8 cellular contexts compared by ENCODE assay signal in genomic region chr14:99682809-99683618, GRCh38. TPM values are rescaled to one million over a fixed set of nuclear protein-coding genes. Genes with fewer than 3 reads are reported as not detected.
DNase-seq lines count a peak whose midpoint lies in the region; ATAC-seq, FAIRE-seq and TF ChIP-seq lines count a peak whose summit lies in the region.

No MANE protein-coding gene starts in this region.

- POLR2A ChIA-PET in activated CD4-positive, alpha-beta T cell treated with anti-CD3 and anti-CD28 coated beads, Interleukin-2, amount 10 ng/mL, durations not matched to agents 7 days and 5 days (lab: Charles Lee) = no interaction called here
- POLR2A ChIA-PET in HepG2 (lab: Yijun Ruan, JAX) = interaction anchor here (1.3 kb wide), 1 partner anchor 202 kb away, joined by 4 read pairs; the partner anchor contains the start of genes CCNK and SETD3

- TF ChIP-seq POLR2A in HepG2 (IDR thresholded peaks at IDR 0.05; ENCODE audit: insufficient read depth in 1 of 2, low read depth in 2 of 2, low read length in 2 of 2) = no peak

- H3K9me3 Mint-ChIP-seq in activated CD4-positive, alpha-beta T cell treated with anti-CD3 and anti-CD28 coated beads, Interleukin-2, amount 10 ng/mL, durations not matched to agents 7 days and 5 days = no peaks in the 10 kb centered on the region

- peak overlapping the region; percentile 94 for H3K27ac Mint-ChIP-seq in activated CD4-positive, alpha-beta T cell treated with anti-CD3 and anti-CD28 coated beads, Interleukin-2, amount 10 ng/mL, durations not matched to agents 7 days and 5 days

- H3K4me1 ChIP-seq in HepG2 (ENCODE audit: insufficient read depth, low read length) = peaks cover 16% of the 10 kb centered on the region

- TF ChIP-seq EP300 in HepG2 (IDR thresholded peaks at IDR 0.05; ENCODE audit: low read depth in 2 of 2, low read length in 2 of 2) (no peak), HepG2 (CRISPR knock-in tag; IDR thresholded peaks at IDR 0.05; ENCODE audit: borderline replicate concordance) (no peak)

- peaks cover 3 to 14% of the 10 kb centered on the region in 2 experiments; a peak in 3 of 5 replicates for H3K27me3 ChIP-seq in HepG2 (ENCODE audit: control insufficient read depth in 1 of 2, insufficient read depth in 2 of 2, low read length in 2 of 2)

- WGBS in HepG2 (ENCODE audit: low lambda C conversion rate) = 3% methylated on average over 12 of the region's 42 CpGs

- no peak for FAIRE-seq in HepG2 (lab: Jason Lieb, UNC)

- H3K79me2 ChIP-seq in HepG2 (ENCODE audit: insufficient read depth, low read length) = no peaks in the 10 kb centered on the region

- no peaks in the 10 kb centered on the region for H3K36me3 Mint-ChIP-seq in activated CD4-positive, alpha-beta T cell treated with anti-CD3 and anti-CD28 coated beads, Interleukin-2, amount 10 ng/mL, durations not matched to agents 7 days and 5 days (ENCODE audit: low read depth)

- peak overlapping the region; percentile 86 for H3K4me3 Mint-ChIP-seq in activated CD4-positive, alpha-beta T cell treated with anti-CD3 and anti-CD28 coated beads, Interleukin-2, amount 10 ng/mL, durations not matched to agents 7 days and 5 days

- H3K36me3 ChIP-seq in HepG2 (replicated peaks in 1 of 2; ENCODE audit: control insufficient read depth in 1 of 2, insufficient read depth in 2 of 2, low read length in 2 of 2) = no peaks in the 10 kb centered on the region

- TF ChIP-seq RAD21 in HepG2 (CRISPR knock-in tag; IDR thresholded peaks at IDR 0.05) = peak; percentile 88

- CTCF ChIA-PET in activated CD4-positive, alpha-beta T cell treated with anti-CD3 and anti-CD28 coated beads, Interleukin-2, amount 10 ng/mL, durations not matched to agents 7 days and 5 days (lab: Charles Lee) = interaction anchor here (0.6 to 0.9 kb wide), 2 partner anchors 14 to 263 kb away, joined by 4 read pairs; no protein-coding TSS in a partner anchor
- CTCF ChIA-PET in HepG2 (lab: Yijun Ruan, JAX; ENCODE audit: low intra/inter-chr PET ratio, low total read pairs) = interaction anchor here (1.1 to 1.7 kb wide), 3 partner anchors 47 to 217 kb away, joined by 3 to 15 read pairs (median 3); no protein-coding TSS in a partner anchor

- no peaks in the 10 kb centered on the region for H4K20me1 ChIP-seq in HepG2 (ENCODE audit: insufficient read depth, low read length)

- intact Hi-C loops in HepG2 (cut with micrococcal nuclease; ENCODE audit: unreplicated experiment) = loop anchor here (1.0 kb wide), 1 partner anchor 202 kb away; no protein-coding TSS in a partner anchor

- peak; percentile 96 for TF ChIP-seq CTCF in HepG2 (CRISPR knock-in tag; IDR thresholded peaks at IDR 0.05)

- peak overlapping the region; percentile 42 for H3K27ac ChIP-seq in HepG2 (ENCODE audit: extremely low read length, insufficient read depth, low read length)

- H3K9ac ChIP-seq in HepG2 (ENCODE audit: insufficient read depth, low read depth, low read length) = peak overlapping the region; percentile 64

- peaks cover 3% of the 10 kb centered on the region; the same call in 1 of the 2 replicates for H3K9me3 ChIP-seq in HepG2 (ENCODE audit: low read length)

- peaks cover 21% of the 10 kb centered on the region for H3K27me3 Mint-ChIP-seq in activated CD4-positive, alpha-beta T cell treated with anti-CD3 and anti-CD28 coated beads, Interleukin-2, amount 10 ng/mL, durations not matched to agents 7 days and 5 days

- H3K4me3 ChIP-seq in HepG2 (replicated peaks in 1 of 3; ENCODE audit: insufficient read depth in 1 of 3, low read depth in 2 of 3, low read length in 3 of 3) = peak overlapping the region; percentile 85 to 97 (median 86)

- DNase-seq in NCI-H1436 (lab: John Stamatoyannopoulos, UW) (peak; percentile 60), NCI-H1436 treated with DMSO at 0.1 percent for 48 hours (lab: John Stamatoyannopoulos, UW) (no peak), NCI-H2227 (lab: John Stamatoyannopoulos, UW; ENCODE audit: unreplicated experiment) (peak; percentile 87), dedifferentiated amniotic fluid mesenchymal stem cell (ENCODE audit: extremely low spot score) (peak; percentile 57), HepG2 (ENCODE audit: low spot score) (peak; percentile 49)
- DNase-seq in activated CD4-positive, alpha-beta T cell treated with anti-CD3 and anti-CD28 coated beads, Interleukin-2, amount 10 ng/mL, durations not matched to agents 7 days and 5 days = peak; percentile 84
- peak; percentile 88 to 91 for DNase-seq in stimulated activated CD4-positive, alpha-beta T cell treated with anti-CD3 and anti-CD28 coated beads, Interleukin-2, amount 100 ng/mL, for 24 hours

- H3K4me1 Mint-ChIP-seq in activated CD4-positive, alpha-beta T cell treated with anti-CD3 and anti-CD28 coated beads, Interleukin-2, amount 10 ng/mL, durations not matched to agents 7 days and 5 days = peaks cover 10% of the 10 kb centered on the region

- no peak overlapping the region for H2AFZ ChIP-seq in HepG2 (ENCODE audit: low read length)

- ATAC-seq in HG02981 (IDR thresholded peaks at IDR 0.05; ENCODE audit: unreplicated experiment) (peak; percentile 27), HepG2 (peak; percentile 82)

- H3K4me2 ChIP-seq in HepG2 (ENCODE audit: low read depth, low read length) = peak overlapping the region; percentile 100

- BruUV-seq in HepG2 (replicated peaks; lab: Mats Ljungman, UMichigan) = TSS peak; percentile 88

- in situ Hi-C loops in HepG2 (cut with HindIII; ENCODE audit: extremely low pct_ligation_motif_present, low pct_unique_long_range_greater_than_20kb) = loop anchor here (5.0 kb wide), 1 partner anchor 204 kb away; no protein-coding TSS in a partner anchor

TF ChIP-seq in HepG2, 621 proteins besides CTCF, POLR2A, EP300 and RAD21 (continues in another document):
- TF ChIP-seq MXD3 (CRISPR knock-in tag; IDR thresholded peaks at IDR 0.05) = no peak
- TF ChIP-seq BHLHE40 (IDR thresholded peaks at IDR 0.05; ENCODE audit: low read length) = no peak

RNA-seq across cellular contexts. Expression of gene CYP46A1, which starts 1.1 kb away (rescaled TPM):
- under 1 TPM; 0.12 to 0.20 TPM for total RNA-seq in activated CD4-positive, alpha-beta T cell treated with anti-CD3 and anti-CD28 coated beads, Interleukin-2, amount 10 ng/mL, durations not matched to agents 7 days and 5 days
- total RNA-seq in HepG2 (2016; rRNA removed; fragmentation: Illumina TruSeq; extraction: Trizol) = not detected in 2 replicates
- not detected in 2 replicates for total RNA-seq in HepG2 (2016; cell fraction: cytosol; rRNA removed; fragmentation: Illumina TruSeq; extraction: Trizol; ENCODE audit: low read depth)
- not detected in 2 replicates for total RNA-seq in HepG2 (2016; cell fraction: insoluble cytoplasmic fraction; rRNA removed; fragmentation: Illumina TruSeq; extraction: Trizol)
- total RNA-seq in HepG2 (2016; cell fraction: membrane; rRNA removed; fragmentation: Illumina TruSeq; extraction: Trizol) = not detected in 2 replicates
- not detected in 2 replicates for total RNA-seq in HepG2 (2016; cell fraction: nucleus; rRNA removed; fragmentation: Illumina TruSeq; extraction: Trizol)
- not detected in 2 replicates for polyA plus RNA-seq in HepG2 (2011; rRNA removed)
- not detected in 2 replicates for polyA plus RNA-seq in HepG2 (2011; cell fraction: cytosol; rRNA removed)
- polyA plus RNA-seq in HepG2 (2011; cell fraction: nucleus; rRNA removed) = 0.06 and 0.12 TPM in 2 replicates
- polyA plus RNA-seq in HepG2 (2012) = not detected in 2 replicates
- 0.06 TPM in 2 replicates for polyA plus RNA-seq in HepG2 (2016; cell fraction: cytosol; fragmentation: Illumina TruSeq; extraction: Trizol; ENCODE audit: low read depth)
- not detected in 2 replicates for polyA plus RNA-seq in HepG2 (2016; cell fraction: insoluble cytoplasmic fraction; fragmentation: Illumina TruSeq; extraction: Trizol; ENCODE audit: low read depth)
- not detected in 2 replicates for polyA plus RNA-seq in HepG2 (2016; cell fraction: membrane; fragmentation: Illumina TruSeq; extraction: Trizol; ENCODE audit: low read depth)
- polyA plus RNA-seq in HepG2 (2016; cell fraction: nucleus; fragmentation: Illumina TruSeq; extraction: Trizol; ENCODE audit: insufficient read depth, low read depth) = 0.11 and 0.14 TPM in 2 replicates
- 0.02 TPM in 1 of 2 replicates, not detected in the other for polyA minus RNA-seq in HepG2 (2011; rRNA and poly(A)+ RNA removed; ENCODE audit: low replicate concordance)
- polyA minus RNA-seq in HepG2 (2011; cell fraction: cytosol; rRNA and poly(A)+ RNA removed) = not detected in 2 replicates
- polyA minus RNA-seq in HepG2 (2011; cell fraction: nucleus; rRNA and poly(A)+ RNA removed) = under 0.01 and 0.12 TPM in 2 replicates

RNA-seq across cellular contexts. Expression of gene HHIPL1, which starts 38.1 kb away (rescaled TPM):
- under 1 TPM in 1 of 2 experiments, not detected in 1; 0.05 TPM for total RNA-seq in activated CD4-positive, alpha-beta T cell treated with anti-CD3 and anti-CD28 coated beads, Interleukin-2, amount 10 ng/mL, durations not matched to agents 7 days and 5 days
- not detected in 2 replicates for total RNA-seq in HepG2 (2016; rRNA removed; fragmentation: Illumina TruSeq; extraction: Trizol)
- not detected in 2 replicates for total RNA-seq in HepG2 (2016; cell fraction: cytosol; rRNA removed; fragmentation: Illumina TruSeq; extraction: Trizol; ENCODE audit: low read depth)
- total RNA-seq in HepG2 (2016; cell fraction: insoluble cytoplasmic fraction; rRNA removed; fragmentation: Illumina TruSeq; extraction: Trizol) = not detected in 2 replicates
- total RNA-seq in HepG2 (2016; cell fraction: membrane; rRNA removed; fragmentation: Illumina TruSeq; extraction: Trizol) = not detected in 2 replicates
- total RNA-seq in HepG2 (2016; cell fraction: nucleus; rRNA removed; fragmentation: Illumina TruSeq; extraction: Trizol) = not detected in 2 replicates
- 0.01 TPM in 1 of 2 replicates, not detected in the other for polyA plus RNA-seq in HepG2 (2011; rRNA removed)
- not detected in 2 replicates for polyA plus RNA-seq in HepG2 (2011; cell fraction: cytosol; rRNA removed)
- not detected in 2 replicates for polyA plus RNA-seq in HepG2 (2011; cell fraction: nucleus; rRNA removed)
- 0.03 TPM in 1 of 2 replicates, not detected in the other for polyA plus RNA-seq in HepG2 (2012)
- not detected in 2 replicates for polyA plus RNA-seq in HepG2 (2016; cell fraction: cytosol; fragmentation: Illumina TruSeq; extraction: Trizol; ENCODE audit: low read depth)
- polyA plus RNA-seq in HepG2 (2016; cell fraction: insoluble cytoplasmic fraction; fragmentation: Illumina TruSeq; extraction: Trizol; ENCODE audit: low read depth) = not detected in 2 replicates
- polyA plus RNA-seq in HepG2 (2016; cell fraction: membrane; fragmentation: Illumina TruSeq; extraction: Trizol; ENCODE audit: low read depth) = not detected in 2 replicates
- not detected in 2 replicates for polyA plus RNA-seq in HepG2 (2016; cell fraction: nucleus; fragmentation: Illumina TruSeq; extraction: Trizol; ENCODE audit: insufficient read depth, low read depth)
- not detected in 2 replicates for polyA minus RNA-seq in HepG2 (2011; rRNA and poly(A)+ RNA removed; ENCODE audit: low replicate concordance)
- polyA minus RNA-seq in HepG2 (2011; cell fraction: cytosol; rRNA and poly(A)+ RNA removed) = not detected in 2 replicates
- 0.12 TPM in 1 of 2 replicates, not detected in the other for polyA minus RNA-seq in HepG2 (2011; cell fraction: nucleus; rRNA and poly(A)+ RNA removed)
